ENCODE assay signal across 9 cellular contexts in genomic region chr2:168490916-168491605, GRCh38. TPM values are rescaled to one million over a fixed set of nuclear protein-coding genes. Genes with fewer than 3 reads are reported as not detected.
DNase-seq lines count a peak whose midpoint lies in the region; ATAC-seq and TF ChIP-seq lines count a peak whose summit lies in the region.
"Had no signal": no experiment of that assay in that cellular context is flagged by ENCODE, and none has a peak within 500 bp of the region (broad histone marks: within the 10 kb centered on the region; RNA-seq: fewer than 3 reads in every experiment).

No MANE protein-coding gene starts in this region.

- no peak for TF ChIP-seq CTCF in activated B cell treated with CpG ODN at 0.5 μM for 24 hours (IDR thresholded peaks at IDR 0.05)
- TF ChIP-seq CTCF in vagina (IDR thresholded peaks at IDR 0.05), result no peak

- H3K9me3 ChIP-seq in right cardiac atrium (ENCODE audit: control insufficient read depth, low read length) (no peaks in the 10 kb centered on the region), vagina (no peaks in the 10 kb centered on the region)

- POLR2A ChIA-PET in activated B cell treated with CpG ODN at 0.5 μM for 24 hours (lab: Charles Lee), result interaction anchor here (0.7 to 1.6 kb wide), 5 partner anchors 19 to 221 kb away, joined by 3 to 8 read pairs (median 3); partner anchors contain the start of gene CERS6

- peak overlapping the region; percentile 88 for H3K27ac Mint-ChIP-seq in activated B cell treated with CpG ODN at 0.5 μM for 24 hours

- H3K4me3 ChIP-seq in right cardiac atrium (ENCODE audit: low read length) (no peak overlapping the region), vagina (no peak overlapping the region)

- peaks cover 3% of the 10 kb centered on the region for H3K36me3 Mint-ChIP-seq in activated B cell treated with CpG ODN at 0.5 μM for 24 hours (ENCODE audit: low read depth)

- H3K4me1 Mint-ChIP-seq in activated B cell treated with CpG ODN at 0.5 μM for 24 hours, result peaks cover 43% of the 10 kb centered on the region

- WGBS in right cardiac atrium, result 46% methylated on average over 4 of the region's 4 CpGs

- H3K4me1 ChIP-seq in right cardiac atrium (ENCODE audit: control insufficient read depth, insufficient read depth, low read length) (peaks cover 4% of the 10 kb centered on the region), vagina (peaks cover 16% of the 10 kb centered on the region)

- H3K27ac ChIP-seq in right cardiac atrium (ENCODE audit: low read length) (no peak overlapping the region), vagina (peak overlapping the region; percentile 3)

- no peaks in the 10 kb centered on the region for H3K36me3 ChIP-seq in vagina

- H3K9me3 Mint-ChIP-seq in activated B cell treated with CpG ODN at 0.5 μM for 24 hours, result peaks cover 3% of the 10 kb centered on the region

- no peak for ATAC-seq in activated B cell treated with CpG ODN at 0.5 μM for 24 hours (ENCODE audit: low read depth)
- peak; percentile 47 to 52 for ATAC-seq in right cardiac atrium
- ATAC-seq in GM21390 (IDR thresholded peaks at IDR 0.05; ENCODE audit: unreplicated experiment), result no peak

- no peaks in the 10 kb centered on the region for H3K27me3 Mint-ChIP-seq in activated B cell treated with CpG ODN at 0.5 μM for 24 hours

- no peak for TF ChIP-seq POLR2A in vagina (IDR thresholded peaks at IDR 0.05)

- H3K27me3 ChIP-seq in right cardiac atrium (ENCODE audit: control insufficient read depth, insufficient read depth), result no peaks in the 10 kb centered on the region
- no peaks in the 10 kb centered on the region for H3K27me3 ChIP-seq in vagina

- CTCF ChIA-PET in activated B cell treated with CpG ODN at 0.5 μM for 24 hours (lab: Charles Lee), result interaction anchor here (0.8 to 2.0 kb wide), 3 partner anchors 33 to 196 kb away, joined by 3 to 6 read pairs (median 4); no protein-coding TSS in a partner anchor

- intact Hi-C loops in activated B cell treated with CpG ODN at 0.5 μM for 24 hours (cut with micrococcal nuclease) (loop anchor here (1.0 to 10.0 kb wide), 6 partner anchors 22 to 246 kb away; partner anchors contain the start of genes CERS6 and STK39), right cardiac atrium (cut with DNase I) (no loop called here), vagina (cut with DNase I) (no loop called here)

- peak; percentile 29 for DNase-seq in stimulated activated CD4-positive, alpha-beta T cell treated with anti-CD3 and anti-CD28 coated beads, Interleukin-15, amount 100 ng/mL, for 24 hours
- no peak for DNase-seq in stimulated activated CD4-positive, alpha-beta T cell treated with anti-CD3 and anti-CD28 coated beads, Interleukin-2, amount 100 ng/mL, for 48 hours
- no peak for DNase-seq in activated B cell treated with CpG ODN at 0.5 μM for 24 hours
- DNase-seq in right cardiac atrium, result peak in 1 of 3 donors; percentile 25
- no peak for DNase-seq in vagina (ENCODE audit: extremely low spot score in 2 of 2)
- no peak for DNase-seq in SHP77 treated with DMSO at 0.1 percent for 48 hours (lab: John Stamatoyannopoulos, UW)
- DNase-seq in hypothalamus (lab: John Stamatoyannopoulos, UW), result no peak
- DNase-seq: activated effector memory CD4-positive, alpha-beta T cell treated with anti-CD3 and anti-CD28 coated beads, Interleukin-2, amount 50 U/mL, for 16 hours had no signal

- peak overlapping the region; percentile 66 for H3K4me3 Mint-ChIP-seq in activated B cell treated with CpG ODN at 0.5 μM for 24 hours

RNA-seq across cellular contexts. Expression of gene CERS6, which starts 35.0 kb away (rescaled TPM):
- total RNA-seq in activated B cell treated with CpG ODN at 0.5 μM for 24 hours (5.3 and 6.1 TPM in 2 replicates), right cardiac atrium (10 to 100 TPM; 47.6 to 71.5 (median 52.5) TPM), vagina (27.7 TPM)
- polyA plus RNA-seq in right cardiac atrium, result 25.6 TPM

Comparison
In these comparisons a context has a peak if more than half of its experiments do, and no peak if none do; other contexts are left out.
1. ATAC-seq: peak in right cardiac atrium (2 of 2); none in activated B cell treated with CpG ODN at 0.5 μM for 24 hours (single experiment) and GM21390 (single experiment).